Comparison of ENCODE assay signal across 10 cellular contexts in genomic region chr5:89729623-89730390, GRCh38.
DNase-seq lines count a peak whose midpoint lies in the region; ATAC-seq and TF ChIP-seq lines count a peak whose summit lies in the region.
"Had no signal": no experiment of that assay in that cellular context is flagged by ENCODE, and none has a peak within 500 bp of the region (broad histone marks: within the 10 kb centered on the region; RNA-seq: fewer than 3 reads in every experiment).

No MANE protein-coding gene starts in this region.

- no peaks in the 10 kb centered on the region for H3K36me3 ChIP-seq in upper lobe of right lung

- no peaks in the 10 kb centered on the region for H3K9me3 ChIP-seq in AG04450 (ENCODE audit: control insufficient read depth, insufficient read depth, low read length)
- H3K9me3 ChIP-seq in upper lobe of right lung: no peaks in the 10 kb centered on the region

- no peaks in the 10 kb centered on the region for H3K4me1 ChIP-seq in upper lobe of right lung

- H3K27ac ChIP-seq in AG04450 (ENCODE audit: low read depth, low read length) (no peak overlapping the region), upper lobe of right lung (no peak overlapping the region)

- H3K4me3 ChIP-seq in AG04450 (ENCODE audit: low read depth, low read length) (no peak overlapping the region), fibroblast of mammary gland (ENCODE audit: control insufficient read depth, low read depth, low read length) (no peak overlapping the region), upper lobe of right lung (no peak overlapping the region)

- ATAC-seq in GM18858 (IDR thresholded peaks at IDR 0.05; ENCODE audit: unreplicated experiment): peak; percentile 43
- ATAC-seq in upper lobe of right lung: no peak

- TF ChIP-seq CTCF in AG04450 (IDR thresholded peaks at IDR 0.05; ENCODE audit: low read depth, low read length): peak; percentile 33; the same call in 1 of the 2 replicates
- TF ChIP-seq CTCF in fibroblast of mammary gland (conservative IDR thresholded peaks at IDR 0.05; ENCODE audit: control insufficient read depth, insufficient read depth, low read depth, low read length): peak; percentile 23
- TF ChIP-seq CTCF in upper lobe of right lung (IDR thresholded peaks at IDR 0.05): no peak

- CTCF ChIA-PET in AG04450 (lab: Charles Lee): interaction anchor here (1.0 to 4.8 kb wide), 2 partner anchors 999 to 1002 kb away, joined by 4 to 52 read pairs; no protein-coding TSS in a partner anchor

- intact Hi-C loops in upper lobe of right lung (cut with DNase I): no loop called here

- DNase-seq in AG04450 (ENCODE audit: low read depth, low spot score) (no peak), NCI-H748 treated with DMSO at 0.1 percent for 48 hours (lab: John Stamatoyannopoulos, UW) (peak; percentile 32), fibroblast of mammary gland (ENCODE audit: low read depth) (peak; percentile 7), upper lobe of right lung (no peak)
- DNase-seq in stimulated activated CD4-positive, alpha-beta T cell treated with anti-CD3 and anti-CD28 coated beads, Interleukin-4, amount 100 ng/mL, for 1 hour: no peak
- DNase-seq in stimulated activated CD4-positive, alpha-beta T cell treated with anti-CD3 and anti-CD28 coated beads, Interleukin-1b, Interleukin-23, amount 100 ng/mL, for 48 hours: no peak
- no peak for DNase-seq in effector CD4-positive, alpha-beta T cell
- DNase-seq: H7, T-helper 9 cell had no signal

- POLR2A ChIA-PET in AG04450 (lab: Yijun Ruan, JAX): no interaction called here

- H3K27me3 ChIP-seq in AG04450 (ENCODE audit: control insufficient read depth, insufficient read depth, low read length): no peaks in the 10 kb centered on the region
- H3K27me3 ChIP-seq in upper lobe of right lung: no peaks in the 10 kb centered on the region

Comparison
In these comparisons a context has a peak if more than half of its experiments do, and no peak if none do; other contexts are left out.
1. DNase-seq: peak in NCI-H748 treated with DMSO at 0.1 percent for 48 hours (single experiment) and fibroblast of mammary gland (single experiment); none in AG04450 (single experiment), stimulated activated CD4-positive, alpha-beta T cell treated with anti-CD3 and anti-CD28 coated beads, Interleukin-4, amount 100 ng/mL, for 1 hour (single experiment), upper lobe of right lung (single experiment), stimulated activated CD4-positive, alpha-beta T cell treated with anti-CD3 and anti-CD28 coated beads, Interleukin-1b, Interleukin-23, amount 100 ng/mL, for 48 hours (single experiment) and effector CD4-positive, alpha-beta T cell (single experiment).